Comparison of ENCODE assay signal across 1 cellular context in the genomic region with DNA sequence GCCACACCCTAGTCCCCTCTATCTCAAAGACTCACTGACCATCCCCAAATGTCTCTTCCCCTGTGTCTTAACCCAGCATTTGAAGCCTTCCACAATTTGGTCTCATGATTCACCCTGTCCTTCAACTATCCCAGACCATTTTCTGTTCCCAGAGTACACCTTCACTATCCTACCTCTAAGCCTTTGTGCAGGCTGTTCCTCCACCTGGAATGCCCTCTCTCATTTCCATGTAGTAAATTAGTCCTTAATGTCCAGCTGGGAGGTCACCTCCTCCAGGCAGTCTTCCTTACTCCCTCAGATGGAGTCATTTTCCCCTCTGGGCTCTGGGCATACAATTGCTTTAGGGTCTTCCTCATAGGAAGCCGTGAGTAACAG.
TF ChIP-seq lines count a peak whose summit lies in the region.

No MANE protein-coding gene starts in this region.

TF ChIP-seq in K562, 482 proteins besides CTCF, POLR2A, EP300 and RAD21 (continued from another document and continues in another):
- TF ChIP-seq, protein P1, sequence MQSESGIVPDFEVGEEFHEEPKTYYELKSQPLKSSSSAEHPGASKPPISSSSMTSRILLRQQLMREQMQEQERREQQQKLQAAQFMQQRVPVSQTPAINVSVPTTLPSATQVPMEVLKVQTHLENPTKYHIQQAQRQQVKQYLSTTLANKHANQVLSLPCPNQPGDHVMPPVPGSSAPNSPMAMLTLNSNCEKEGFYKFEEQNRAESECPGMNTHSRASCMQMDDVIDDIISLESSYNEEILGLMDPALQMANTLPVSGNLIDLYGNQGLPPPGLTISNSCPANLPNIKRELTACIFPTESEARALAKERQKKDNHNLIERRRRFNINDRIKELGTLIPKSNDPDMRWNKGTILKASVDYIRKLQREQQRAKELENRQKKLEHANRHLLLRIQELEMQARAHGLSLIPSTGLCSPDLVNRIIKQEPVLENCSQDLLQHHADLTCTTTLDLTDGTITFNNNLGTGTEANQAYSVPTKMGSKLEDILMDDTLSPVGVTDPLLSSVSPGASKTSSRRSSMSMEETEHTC (IDR thresholded peaks at IDR 0.05): no peak
- TF ChIP-seq GATAD2B (IDR thresholded peaks at IDR 0.05; ENCODE audit: borderline replicate concordance) (no peak), TAF7 (tag; IDR thresholded peaks at IDR 0.05) (0 out of 2 replicates have a peak, but pooled peaks have one; percentile 11), ZNF436 (CRISPR knock-in tag; IDR thresholded peaks at IDR 0.05) (peak; percentile 99), ARHGAP35 (IDR thresholded peaks at IDR 0.05; ENCODE audit: partially characterized antibody) (no peak), XRCC3 (IDR thresholded peaks at IDR 0.05) (no peak), SP1 (CRISPR knock-in tag; IDR thresholded peaks at IDR 0.05) (no peak), CREBBP (IDR thresholded peaks at IDR 0.05; ENCODE audit: low read depth, low read length) (no peak), HMG20A (CRISPR knock-in tag; conservative IDR thresholded peaks at IDR 0.05) (no peak), NR1H2 (CRISPR knock-in tag; IDR thresholded peaks at IDR 0.05) (no peak), CSDE1 (IDR thresholded peaks at IDR 0.05) (peak in 1 of 2 experiments; percentile 60; a peak in 1 of 4 replicates), HDAC8 (tag; IDR thresholded peaks at IDR 0.05) (0 out of 2 replicates have a peak, but pooled peaks have one; percentile 9), L3MBTL2 (IDR thresholded peaks at IDR 0.05) (no peak), U2AF1 (optimal IDR thresholded peaks at IDR 0.05; ENCODE audit: low read depth, low read length) (no peak), ZNF239 (CRISPR knock-in tag; IDR thresholded peaks at IDR 0.05) (no peak), ZNF347 (CRISPR knock-in tag; IDR thresholded peaks at IDR 0.05; ENCODE audit: low read depth) (no peak), ZNF561 (CRISPR knock-in tag; conservative IDR thresholded peaks at IDR 0.05) (0 out of 2 replicates have a peak, but pooled peaks have one; percentile 43), ILK (tag; IDR thresholded peaks at IDR 0.05; ENCODE audit: borderline replicate concordance, low read depth) (no peak), TCFL5 (CRISPR knock-in tag; conservative IDR thresholded peaks at IDR 0.05) (no peak), MAFF (IDR thresholded peaks at IDR 0.05; ENCODE audit: low read length) (no peak), ZBTB17 (CRISPR knock-in tag; IDR thresholded peaks at IDR 0.05) (no peak), SMARCA5 (IDR thresholded peaks at IDR 0.05) (peak; percentile 100), ZNF41 (CRISPR knock-in tag; conservative IDR thresholded peaks at IDR 0.05) (no peak), GATA2 (CRISPR knock-in tag; IDR thresholded peaks at IDR 0.05) (no peak), LEF1 (IDR thresholded peaks at IDR 0.05) (no peak), NCOA2 (IDR thresholded peaks at IDR 0.05; ENCODE audit: partially characterized antibody in 2 of 2) (no peak), ZNF77 (CRISPR knock-in tag; IDR thresholded peaks at IDR 0.05) (no peak), EZH2 (IDR thresholded peaks at IDR 0.05; ENCODE audit: borderline replicate concordance, low read depth, low read length) (no peak), ZKSCAN1 (IDR thresholded peaks at IDR 0.05; ENCODE audit: low read depth, low read length) (no peak), TBL1XR1 (IDR thresholded peaks at IDR 0.05; ENCODE audit: low read length in 2 of 2) (no peak), RBM39 (optimal IDR thresholded peaks at IDR 0.05; ENCODE audit: low read depth, low read length) (no peak), ASH1L (IDR thresholded peaks at IDR 0.05; ENCODE audit: borderline replicate concordance, low read depth, partially characterized antibody) (no peak), NFRKB (IDR thresholded peaks at IDR 0.05; ENCODE audit: low read depth) (0 out of 2 replicates have a peak, but pooled peaks have one; percentile 9)
- TF ChIP-seq, protein P2, sequence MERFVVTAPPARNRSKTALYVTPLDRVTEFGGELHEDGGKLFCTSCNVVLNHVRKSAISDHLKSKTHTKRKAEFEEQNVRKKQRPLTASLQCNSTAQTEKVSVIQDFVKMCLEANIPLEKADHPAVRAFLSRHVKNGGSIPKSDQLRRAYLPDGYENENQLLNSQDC (CRISPR knock-in tag; IDR thresholded peaks at IDR 0.05): no peak
- TF ChIP-seq, protein P3, sequence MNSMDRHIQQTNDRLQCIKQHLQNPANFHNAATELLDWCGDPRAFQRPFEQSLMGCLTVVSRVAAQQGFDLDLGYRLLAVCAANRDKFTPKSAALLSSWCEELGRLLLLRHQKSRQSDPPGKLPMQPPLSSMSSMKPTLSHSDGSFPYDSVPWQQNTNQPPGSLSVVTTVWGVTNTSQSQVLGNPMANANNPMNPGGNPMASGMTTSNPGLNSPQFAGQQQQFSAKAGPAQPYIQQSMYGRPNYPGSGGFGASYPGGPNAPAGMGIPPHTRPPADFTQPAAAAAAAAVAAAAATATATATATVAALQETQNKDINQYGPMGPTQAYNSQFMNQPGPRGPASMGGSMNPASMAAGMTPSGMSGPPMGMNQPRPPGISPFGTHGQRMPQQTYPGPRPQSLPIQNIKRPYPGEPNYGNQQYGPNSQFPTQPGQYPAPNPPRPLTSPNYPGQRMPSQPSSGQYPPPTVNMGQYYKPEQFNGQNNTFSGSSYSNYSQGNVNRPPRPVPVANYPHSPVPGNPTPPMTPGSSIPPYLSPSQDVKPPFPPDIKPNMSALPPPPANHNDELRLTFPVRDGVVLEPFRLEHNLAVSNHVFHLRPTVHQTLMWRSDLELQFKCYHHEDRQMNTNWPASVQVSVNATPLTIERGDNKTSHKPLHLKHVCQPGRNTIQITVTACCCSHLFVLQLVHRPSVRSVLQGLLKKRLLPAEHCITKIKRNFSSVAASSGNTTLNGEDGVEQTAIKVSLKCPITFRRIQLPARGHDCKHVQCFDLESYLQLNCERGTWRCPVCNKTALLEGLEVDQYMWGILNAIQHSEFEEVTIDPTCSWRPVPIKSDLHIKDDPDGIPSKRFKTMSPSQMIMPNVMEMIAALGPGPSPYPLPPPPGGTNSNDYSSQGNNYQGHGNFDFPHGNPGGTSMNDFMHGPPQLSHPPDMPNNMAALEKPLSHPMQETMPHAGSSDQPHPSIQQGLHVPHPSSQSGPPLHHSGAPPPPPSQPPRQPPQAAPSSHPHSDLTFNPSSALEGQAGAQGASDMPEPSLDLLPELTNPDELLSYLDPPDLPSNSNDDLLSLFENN (IDR thresholded peaks at IDR 0.05; ENCODE audit: low read depth in 2 of 2, low read length in 2 of 2): no peak
- TF ChIP-seq, protein P4, sequence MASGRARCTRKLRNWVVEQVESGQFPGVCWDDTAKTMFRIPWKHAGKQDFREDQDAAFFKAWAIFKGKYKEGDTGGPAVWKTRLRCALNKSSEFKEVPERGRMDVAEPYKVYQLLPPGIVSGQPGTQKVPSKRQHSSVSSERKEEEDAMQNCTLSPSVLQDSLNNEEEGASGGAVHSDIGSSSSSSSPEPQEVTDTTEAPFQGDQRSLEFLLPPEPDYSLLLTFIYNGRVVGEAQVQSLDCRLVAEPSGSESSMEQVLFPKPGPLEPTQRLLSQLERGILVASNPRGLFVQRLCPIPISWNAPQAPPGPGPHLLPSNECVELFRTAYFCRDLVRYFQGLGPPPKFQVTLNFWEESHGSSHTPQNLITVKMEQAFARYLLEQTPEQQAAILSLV (tag; IDR thresholded peaks at IDR 0.05): no peak
- TF ChIP-seq, protein P5, sequence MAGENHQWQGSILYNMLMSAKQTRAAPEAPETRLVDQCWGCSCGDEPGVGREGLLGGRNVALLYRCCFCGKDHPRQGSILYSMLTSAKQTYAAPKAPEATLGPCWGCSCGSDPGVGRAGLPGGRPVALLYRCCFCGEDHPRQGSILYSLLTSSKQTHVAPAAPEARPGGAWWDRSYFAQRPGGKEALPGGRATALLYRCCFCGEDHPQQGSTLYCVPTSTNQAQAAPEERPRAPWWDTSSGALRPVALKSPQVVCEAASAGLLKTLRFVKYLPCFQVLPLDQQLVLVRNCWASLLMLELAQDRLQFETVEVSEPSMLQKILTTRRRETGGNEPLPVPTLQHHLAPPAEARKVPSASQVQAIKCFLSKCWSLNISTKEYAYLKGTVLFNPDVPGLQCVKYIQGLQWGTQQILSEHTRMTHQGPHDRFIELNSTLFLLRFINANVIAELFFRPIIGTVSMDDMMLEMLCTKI (IDR thresholded peaks at IDR 0.05; ENCODE audit: partially characterized antibody): no peak
- TF ChIP-seq, protein P6, sequence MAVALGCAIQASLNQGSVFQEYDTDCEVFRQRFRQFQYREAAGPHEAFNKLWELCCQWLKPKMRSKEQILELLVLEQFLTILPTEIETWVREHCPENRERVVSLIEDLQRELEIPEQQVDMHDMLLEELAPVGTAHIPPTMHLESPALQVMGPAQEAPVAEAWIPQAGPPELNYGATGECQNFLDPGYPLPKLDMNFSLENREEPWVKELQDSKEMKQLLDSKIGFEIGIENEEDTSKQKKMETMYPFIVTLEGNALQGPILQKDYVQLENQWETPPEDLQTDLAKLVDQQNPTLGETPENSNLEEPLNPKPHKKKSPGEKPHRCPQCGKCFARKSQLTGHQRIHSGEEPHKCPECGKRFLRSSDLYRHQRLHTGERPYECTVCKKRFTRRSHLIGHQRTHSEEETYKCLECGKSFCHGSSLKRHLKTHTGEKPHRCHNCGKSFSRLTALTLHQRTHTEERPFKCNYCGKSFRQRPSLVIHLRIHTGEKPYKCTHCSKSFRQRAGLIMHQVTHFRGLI (CRISPR knock-in tag; IDR thresholded peaks at IDR 0.05): no peak
- TF ChIP-seq, protein P7, sequence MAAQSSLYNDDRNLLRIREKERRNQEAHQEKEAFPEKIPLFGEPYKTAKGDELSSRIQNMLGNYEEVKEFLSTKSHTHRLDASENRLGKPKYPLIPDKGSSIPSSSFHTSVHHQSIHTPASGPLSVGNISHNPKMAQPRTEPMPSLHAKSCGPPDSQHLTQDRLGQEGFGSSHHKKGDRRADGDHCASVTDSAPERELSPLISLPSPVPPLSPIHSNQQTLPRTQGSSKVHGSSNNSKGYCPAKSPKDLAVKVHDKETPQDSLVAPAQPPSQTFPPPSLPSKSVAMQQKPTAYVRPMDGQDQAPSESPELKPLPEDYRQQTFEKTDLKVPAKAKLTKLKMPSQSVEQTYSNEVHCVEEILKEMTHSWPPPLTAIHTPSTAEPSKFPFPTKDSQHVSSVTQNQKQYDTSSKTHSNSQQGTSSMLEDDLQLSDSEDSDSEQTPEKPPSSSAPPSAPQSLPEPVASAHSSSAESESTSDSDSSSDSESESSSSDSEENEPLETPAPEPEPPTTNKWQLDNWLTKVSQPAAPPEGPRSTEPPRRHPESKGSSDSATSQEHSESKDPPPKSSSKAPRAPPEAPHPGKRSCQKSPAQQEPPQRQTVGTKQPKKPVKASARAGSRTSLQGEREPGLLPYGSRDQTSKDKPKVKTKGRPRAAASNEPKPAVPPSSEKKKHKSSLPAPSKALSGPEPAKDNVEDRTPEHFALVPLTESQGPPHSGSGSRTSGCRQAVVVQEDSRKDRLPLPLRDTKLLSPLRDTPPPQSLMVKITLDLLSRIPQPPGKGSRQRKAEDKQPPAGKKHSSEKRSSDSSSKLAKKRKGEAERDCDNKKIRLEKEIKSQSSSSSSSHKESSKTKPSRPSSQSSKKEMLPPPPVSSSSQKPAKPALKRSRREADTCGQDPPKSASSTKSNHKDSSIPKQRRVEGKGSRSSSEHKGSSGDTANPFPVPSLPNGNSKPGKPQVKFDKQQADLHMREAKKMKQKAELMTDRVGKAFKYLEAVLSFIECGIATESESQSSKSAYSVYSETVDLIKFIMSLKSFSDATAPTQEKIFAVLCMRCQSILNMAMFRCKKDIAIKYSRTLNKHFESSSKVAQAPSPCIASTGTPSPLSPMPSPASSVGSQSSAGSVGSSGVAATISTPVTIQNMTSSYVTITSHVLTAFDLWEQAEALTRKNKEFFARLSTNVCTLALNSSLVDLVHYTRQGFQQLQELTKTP (IDR thresholded peaks at IDR 0.05; ENCODE audit: low read depth in 1 of 2, partially characterized antibody in 2 of 2): no peak
- TF ChIP-seq, protein P8, sequence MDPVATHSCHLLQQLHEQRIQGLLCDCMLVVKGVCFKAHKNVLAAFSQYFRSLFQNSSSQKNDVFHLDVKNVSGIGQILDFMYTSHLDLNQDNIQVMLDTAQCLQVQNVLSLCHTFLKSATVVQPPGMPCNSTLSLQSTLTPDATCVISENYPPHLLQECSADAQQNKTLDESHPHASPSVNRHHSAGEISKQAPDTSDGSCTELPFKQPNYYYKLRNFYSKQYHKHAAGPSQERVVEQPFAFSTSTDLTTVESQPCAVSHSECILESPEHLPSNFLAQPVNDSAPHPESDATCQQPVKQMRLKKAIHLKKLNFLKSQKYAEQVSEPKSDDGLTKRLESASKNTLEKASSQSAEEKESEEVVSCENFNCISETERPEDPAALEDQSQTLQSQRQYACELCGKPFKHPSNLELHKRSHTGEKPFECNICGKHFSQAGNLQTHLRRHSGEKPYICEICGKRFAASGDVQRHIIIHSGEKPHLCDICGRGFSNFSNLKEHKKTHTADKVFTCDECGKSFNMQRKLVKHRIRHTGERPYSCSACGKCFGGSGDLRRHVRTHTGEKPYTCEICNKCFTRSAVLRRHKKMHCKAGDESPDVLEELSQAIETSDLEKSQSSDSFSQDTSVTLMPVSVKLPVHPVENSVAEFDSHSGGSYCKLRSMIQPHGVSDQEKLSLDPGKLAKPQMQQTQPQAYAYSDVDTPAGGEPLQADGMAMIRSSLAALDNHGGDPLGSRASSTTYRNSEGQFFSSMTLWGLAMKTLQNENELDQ (CRISPR knock-in tag; IDR thresholded peaks at IDR 0.05; ENCODE audit: borderline replicate concordance): 0 out of 2 replicates have a peak, but pooled peaks have one; percentile 41
- TF ChIP-seq, protein P9, sequence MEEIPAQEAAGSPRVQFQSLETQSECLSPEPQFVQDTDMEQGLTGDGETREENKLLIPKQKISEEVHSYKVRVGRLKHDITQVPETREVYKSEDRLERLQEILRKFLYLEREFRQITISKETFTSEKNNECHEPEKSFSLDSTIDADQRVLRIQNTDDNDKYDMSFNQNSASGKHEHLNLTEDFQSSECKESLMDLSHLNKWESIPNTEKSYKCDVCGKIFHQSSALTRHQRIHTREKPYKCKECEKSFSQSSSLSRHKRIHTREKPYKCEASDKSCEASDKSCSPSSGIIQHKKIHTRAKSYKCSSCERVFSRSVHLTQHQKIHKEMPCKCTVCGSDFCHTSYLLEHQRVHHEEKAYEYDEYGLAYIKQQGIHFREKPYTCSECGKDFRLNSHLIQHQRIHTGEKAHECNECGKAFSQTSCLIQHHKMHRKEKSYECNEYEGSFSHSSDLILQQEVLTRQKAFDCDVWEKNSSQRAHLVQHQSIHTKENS (CRISPR knock-in tag; IDR thresholded peaks at IDR 0.05): no peak
- TF ChIP-seq, protein P10, sequence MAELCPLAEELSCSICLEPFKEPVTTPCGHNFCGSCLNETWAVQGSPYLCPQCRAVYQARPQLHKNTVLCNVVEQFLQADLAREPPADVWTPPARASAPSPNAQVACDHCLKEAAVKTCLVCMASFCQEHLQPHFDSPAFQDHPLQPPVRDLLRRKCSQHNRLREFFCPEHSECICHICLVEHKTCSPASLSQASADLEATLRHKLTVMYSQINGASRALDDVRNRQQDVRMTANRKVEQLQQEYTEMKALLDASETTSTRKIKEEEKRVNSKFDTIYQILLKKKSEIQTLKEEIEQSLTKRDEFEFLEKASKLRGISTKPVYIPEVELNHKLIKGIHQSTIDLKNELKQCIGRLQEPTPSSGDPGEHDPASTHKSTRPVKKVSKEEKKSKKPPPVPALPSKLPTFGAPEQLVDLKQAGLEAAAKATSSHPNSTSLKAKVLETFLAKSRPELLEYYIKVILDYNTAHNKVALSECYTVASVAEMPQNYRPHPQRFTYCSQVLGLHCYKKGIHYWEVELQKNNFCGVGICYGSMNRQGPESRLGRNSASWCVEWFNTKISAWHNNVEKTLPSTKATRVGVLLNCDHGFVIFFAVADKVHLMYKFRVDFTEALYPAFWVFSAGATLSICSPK (IDR thresholded peaks at IDR 0.05; ENCODE audit: borderline replicate concordance): no peak
